In the genomic region with DNA sequence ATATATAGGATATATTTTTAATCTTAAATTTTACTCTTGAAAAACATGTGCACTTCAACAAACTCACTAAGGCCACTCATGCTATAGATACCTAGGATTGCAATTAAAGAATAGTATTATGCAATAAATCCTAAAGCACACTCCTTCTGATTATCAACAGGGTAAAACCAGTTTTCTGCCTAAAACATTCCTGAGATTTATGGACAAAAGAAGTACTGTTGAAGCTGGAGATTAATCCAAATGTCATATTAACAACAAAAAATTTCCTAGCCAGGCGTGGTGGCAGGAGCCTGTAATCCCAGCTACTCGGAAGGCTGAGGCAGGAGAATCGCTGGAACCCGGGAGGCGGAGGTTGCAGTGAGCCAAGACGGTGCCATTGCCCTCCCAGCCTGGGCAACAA, we compare ENCODE assay signal across 28 cellular contexts. TPM values are rescaled to one million over a fixed set of nuclear protein-coding genes. Genes with fewer than 3 reads are reported as not detected.
DNase-seq lines count a peak whose midpoint lies in the region; ATAC-seq, FAIRE-seq and TF ChIP-seq lines count a peak whose summit lies in the region.
"Had no signal": no experiment of that assay in that cellular context is flagged by ENCODE, and none has a peak within 500 bp of the region (broad histone marks: within the 10 kb centered on the region; RNA-seq: fewer than 3 reads in every experiment).

No MANE protein-coding gene starts in this region.

- H2AK5ac ChIP-seq in H1 (ENCODE audit: low read depth, low read length) = no peak overlapping the region

- H4K8ac ChIP-seq in H1 (ENCODE audit: extremely low read depth, insufficient read depth, low read length) = no peak overlapping the region

- no peaks in the 10 kb centered on the region for H3K9me3 ChIP-seq in A549
- no peaks in the 10 kb centered on the region for H3K9me3 ChIP-seq in SK-N-MC (ENCODE audit: low read depth, low read length)
- peaks cover 0 to 3% of the 10 kb centered on the region in 2 experiments; a peak in 2 of 4 replicates for H3K9me3 ChIP-seq in H1 (ENCODE audit: insufficient read depth in 2 of 2, low read depth in 1 of 2, low read length in 1 of 2)
- H3K9me3 ChIP-seq in HAP-1 = no peaks in the 10 kb centered on the region
- H3K9me3 ChIP-seq: BLaER1, MG63, SJCRH30 had no signal

- H2BK20ac ChIP-seq in H1 (ENCODE audit: low read length) = no peak overlapping the region

- H3K23ac ChIP-seq in H1 (ENCODE audit: insufficient read length) = no peak overlapping the region

- DNase-seq in A549 (ENCODE audit: low read depth in 1 of 2, low spot score in 1 of 2) = no peak
- no peak for DNase-seq in SK-N-MC (ENCODE audit: low read depth, low spot score)
- no peak for DNase-seq in H1 (ENCODE audit: low read depth in 1 of 2, low spot score in 2 of 2)
- peak; percentile 25 for DNase-seq in retinal pigment epithelial cell (ENCODE audit: low read depth)
- no peak for DNase-seq in SW480 (ENCODE audit: low spot score)
- no peak for DNase-seq in brain microvascular endothelial cell
- DNase-seq in HAP-1 (ENCODE audit: low spot score in 2 of 2) = no peak
- DNase-seq: 8988T; CD4-positive, CD25-positive, alpha-beta regulatory T cell; COR-L47; DMS53; GM23248; HCEC 1CT; KG1; MG63; NCI-H1105 treated with DMSO at 0.1 percent for 48 hours; NCI-H2029; NCI-H524 treated with DMSO at 0.1 percent for 48 hours; NCI-H774; PC-3; SJCRH30 had no signal

- POLR2A ChIA-PET in A549 (lab: Yijun Ruan, JAX) = no interaction called here
- POLR2A ChIA-PET in H1 (lab: Charles Lee; ENCODE audit: partially characterized antibody) = no interaction called here

- no peak overlapping the region for H4K91ac ChIP-seq in H1 (replicated peaks; ENCODE audit: insufficient read length, low read length)

- TF ChIP-seq POLR2A in A549 (IDR thresholded peaks at IDR 0.05; ENCODE audit: low read length) (no peak), H1 (IDR thresholded peaks at IDR 0.05; ENCODE audit: control extremely low read depth in 1 of 2, low read depth in 2 of 2, low read length in 2 of 2) (no peak)

- H3K4me1 ChIP-seq in A549 (peaks cover 5% of the 10 kb centered on the region; the same call in 2 of the 3 replicates), H1 (replicated peaks in 1 of 4; ENCODE audit: control insufficient read depth in 3 of 4, insufficient read depth in 4 of 4, low read length in 3 of 4) (peaks cover 0 to 3% (median 0%) of the 10 kb centered on the region in 4 experiments; a peak in 1 of 7 replicates), HAP-1 (peaks cover 12% of the 10 kb centered on the region)
- H3K4me1 ChIP-seq: BLaER1 had no signal

- H3K18ac ChIP-seq in H1 (ENCODE audit: extremely low read depth, low read length) = no peak overlapping the region

- H3K36me3 ChIP-seq in SK-N-MC (ENCODE audit: insufficient read depth, low read length) = peaks cover 20% of the 10 kb centered on the region
- peaks cover 0 to 15% (median 2%) of the 10 kb centered on the region in 4 experiments; a peak in 3 of 8 replicates for H3K36me3 ChIP-seq in H1 (ENCODE audit: control insufficient read depth in 2 of 4, insufficient read depth in 4 of 4, low read length in 3 of 4)
- peaks cover 15% of the 10 kb centered on the region for H3K36me3 ChIP-seq in brain microvascular endothelial cell (replicated peaks)
- 0 out of 2 replicates have a peak, but pooled peaks cover 3% of the 10 kb centered on the region for H3K36me3 ChIP-seq in HAP-1 (replicated peaks)

- H3K4me3 ChIP-seq in A549 = no peak overlapping the region
- no peak overlapping the region for H3K4me3 ChIP-seq in SK-N-MC
- no peak overlapping the region for H3K4me3 ChIP-seq in H1 (ENCODE audit: extremely low read depth in 1 of 4, insufficient read depth in 2 of 4, low read depth in 3 of 4, low read length in 4 of 4)
- H3K4me3 ChIP-seq in retinal pigment epithelial cell (ENCODE audit: low read length) = no peak overlapping the region
- no peak overlapping the region for H3K4me3 ChIP-seq in brain microvascular endothelial cell (ENCODE audit: low read depth, low read length)
- no peak overlapping the region for H3K4me3 ChIP-seq in HAP-1
- H3K4me3 ChIP-seq: BLaER1, GM23248, MG63, SJCRH30 had no signal

- H4K5ac ChIP-seq in H1 (ENCODE audit: insufficient read length, low read depth, low read length) = no peak overlapping the region

- no peak overlapping the region for H3K56ac ChIP-seq in H1 (replicated peaks; ENCODE audit: insufficient read length, low read depth, low read length)

- no peak overlapping the region for H2BK12ac ChIP-seq in H1 (ENCODE audit: low read depth, low read length)

- TF ChIP-seq CTCF in A549 (IDR thresholded peaks at IDR 0.05) = no peak
- no peak for TF ChIP-seq CTCF in H1 (IDR thresholded peaks at IDR 0.05; ENCODE audit: control extremely low read depth in 1 of 3, insufficient read depth in 1 of 3, low read depth in 1 of 3, low read length in 3 of 3)
- no peak for TF ChIP-seq CTCF in retinal pigment epithelial cell (conservative IDR thresholded peaks at IDR 0.05; ENCODE audit: low read depth, low read length)
- TF ChIP-seq CTCF in brain microvascular endothelial cell (IDR thresholded peaks at IDR 0.05; ENCODE audit: low read depth, low read length, missing control alignments) = no peak

- no peak overlapping the region for H3K4me2 ChIP-seq in A549
- H3K4me2 ChIP-seq in H1 (ENCODE audit: insufficient read depth in 1 of 2, low read depth in 2 of 2, low read length in 2 of 2) = no peak overlapping the region
- H3K4me2 ChIP-seq: BLaER1 had no signal

- TF ChIP-seq RAD21 in A549 (conservative IDR thresholded peaks at IDR 0.05 in 1 of 2, IDR thresholded peaks at IDR 0.05 in 1 of 2) = no peak
- no peak for TF ChIP-seq RAD21 in H1 (IDR thresholded peaks at IDR 0.05 in 1 of 2, conservative IDR thresholded peaks at IDR 0.05 in 1 of 2; ENCODE audit: low read depth in 2 of 2, low read length in 2 of 2)

- CTCF ChIA-PET in A549 (lab: Yijun Ruan, JAX) (no interaction called here), H1 (lab: Charles Lee; ENCODE audit: partially characterized antibody) (no interaction called here)

- ATAC-seq in A549 (no peak), GM19023 (IDR thresholded peaks at IDR 0.05; ENCODE audit: unreplicated experiment) (no peak)
- ATAC-seq: PC-3, Right ventricle myocardium inferior had no signal

- no peak overlapping the region for H3K9ac ChIP-seq in SK-N-MC (ENCODE audit: insufficient read length)
- no peak overlapping the region for H3K9ac ChIP-seq in H1 (replicated peaks in 1 of 4; ENCODE audit: extremely low read depth in 1 of 4, low read depth in 3 of 4, low read length in 3 of 4)
- H3K9ac ChIP-seq: BLaER1, GM23248 had no signal

- no peak overlapping the region for H2BK15ac ChIP-seq in H1 (ENCODE audit: low read length)

- H2AFZ ChIP-seq in H1 (ENCODE audit: low read length) = no peak overlapping the region
- H2AFZ ChIP-seq: GM23248 had no signal

- H3K4ac ChIP-seq in H1 (replicated peaks; ENCODE audit: insufficient read length, low read depth, low read length) = no peak overlapping the region

- in situ Hi-C loops in brain microvascular endothelial cell (cut with HindIII; ENCODE audit: low pct_ligation_motif_present, low sequenced_read_pairs) = no loop called here
- in situ Hi-C loops in HAP-1 (cut with MboI; ENCODE audit: low sequenced_read_pairs) = loop anchor here (25.0 kb wide), 1 partner anchor 531 kb away; no protein-coding TSS in a partner anchor

- no peaks in the 10 kb centered on the region for H3K79me1 ChIP-seq in H1 (ENCODE audit: low read depth, low read length)

- no peak for TF ChIP-seq EP300 in A549 (IDR thresholded peaks at IDR 0.05)
- TF ChIP-seq EP300 in H1 (IDR thresholded peaks at IDR 0.05; ENCODE audit: borderline replicate concordance in 1 of 2, low read depth in 2 of 2, low read length in 2 of 2) = no peak

- FAIRE-seq in A549 (lab: Jason Lieb, UNC) = no peak
- no peak for FAIRE-seq in H1 (lab: Jason Lieb, UNC)
- FAIRE-seq: GM18507, HTR-8/SVneo had no signal

- over 99% methylated on average over 6 of the region's 6 CpGs for WGBS in A549 (ENCODE audit: missing lambda C conversion rate)
- WGBS in H1 (ENCODE audit: extremely low coverage in 1 of 2, insufficient coverage in 1 of 2, insufficient read length in 1 of 2, insufficient replicate concordance in 2 of 2, low coverage in 1 of 2, low lambda C conversion rate in 2 of 2, missing lambda C conversion rate in 1 of 2), 2 experiments = 95% methylated on average over 6 of the region's 6 CpGs; no CpG with 5 or more reads in 1 of the 2 experiments

- no peaks in the 10 kb centered on the region for H3K27me3 ChIP-seq in H1 (replicated peaks in 1 of 4; ENCODE audit: control insufficient read depth in 3 of 4, extremely low read depth in 1 of 4, insufficient read depth in 3 of 4, low read length in 3 of 4)
- no peaks in the 10 kb centered on the region for H3K27me3 ChIP-seq in brain microvascular endothelial cell (replicated peaks)
- no peaks in the 10 kb centered on the region for H3K27me3 ChIP-seq in HAP-1 (ENCODE audit: low read depth)
- H3K27me3 ChIP-seq: BLaER1, MG63, SJCRH30 had no signal

- H3K14ac ChIP-seq in H1 (ENCODE audit: insufficient read length) = no peak overlapping the region

- H3K79me2 ChIP-seq in H1 (ENCODE audit: control insufficient read depth in 1 of 2, insufficient read depth in 2 of 2, low read length in 2 of 2) = no peaks in the 10 kb centered on the region

- H3K27ac ChIP-seq in A549 = no peak overlapping the region
- peak overlapping the region; percentile 94; the same call in 1 of the 2 replicates for H3K27ac ChIP-seq in SK-N-MC
- no peak overlapping the region for H3K27ac ChIP-seq in H1 (ENCODE audit: low read depth, low read length)
- no peak overlapping the region for H3K27ac ChIP-seq in brain microvascular endothelial cell
- H3K27ac ChIP-seq: BLaER1, SJCRH30 had no signal

- no peak overlapping the region for H2BK5ac ChIP-seq in H1 (ENCODE audit: low read depth, low read length)

- H4K20me1 ChIP-seq in H1 (replicated peaks in 1 of 2; ENCODE audit: control insufficient read depth in 1 of 2, insufficient read depth in 2 of 2, low read length in 2 of 2) = no peaks in the 10 kb centered on the region
- H4K20me1 ChIP-seq: BLaER1 had no signal

- no peaks in the 10 kb centered on the region for H3K23me2 ChIP-seq in H1 (ENCODE audit: low read depth, low read length)

- H2BK120ac ChIP-seq in H1 (replicated peaks; ENCODE audit: low read depth, low read length) = no peak overlapping the region

RNA-seq across cellular contexts. Expression of a gene that starts 21.4 kb away (rescaled TPM):
- polyA plus RNA-seq in A549 (2011; rRNA removed) (0.10 and 0.26 TPM in 2 replicates), A549 (2017; fragmentation: RNase III; extraction: RNeasy Plus Mini Kit Qiagen cat#74134 plus additional on column Dnase treatment) (0.10 TPM in 1 of 3 replicates, not detected in the others), H1 (2011; rRNA removed) (0.06 and 0.08 TPM in 2 replicates)
- 0.04 TPM in 1 of 2 replicates, not detected in the other for polyA plus RNA-seq in A549 (2012; cell fraction: cytosol; rRNA removed)
- polyA plus RNA-seq in A549 (2012; cell fraction: nucleus; rRNA removed) = not detected in 2 replicates
- not detected in 2 replicates for polyA minus RNA-seq in A549 (2011; rRNA and poly(A)+ RNA removed)
- not detected in 2 replicates for total RNA-seq in H1 (2021; fragmentation: NEBNext Ultra II Directional; extraction: Animal tissue kit (Norgen Biotek cat#: 25700))
- not detected for polyA plus RNA-seq in H1 (2011; cell fraction: cytosol; rRNA removed)
- not detected for polyA plus RNA-seq in H1 (2011; cell fraction: nucleus; rRNA removed)
- polyA plus RNA-seq in H1 (2012, experiment 1 of 2) = not detected in 4 replicates
- polyA plus RNA-seq in H1 (2012, experiment 2 of 2) = not detected
- 0.16 TPM for polyA plus RNA-seq in H1 (2013, experiment 1 of 2)
- 0.07 TPM for polyA plus RNA-seq in H1 (2013, experiment 2 of 2)
- not detected in 2 replicates for polyA minus RNA-seq in H1 (2011; rRNA and poly(A)+ RNA removed)
- polyA minus RNA-seq in H1 (2011; cell fraction: cytosol; rRNA and poly(A)+ RNA removed) = not detected
- not detected for polyA minus RNA-seq in H1 (2011; cell fraction: nucleus; rRNA and poly(A)+ RNA removed)
- total RNA-seq: CD4-positive, CD25-positive, alpha-beta regulatory T cell; Daoy; G401; GM23248; PC-3; Right ventricle myocardium inferior; SJCRH30 had no signal
- polyA plus RNA-seq: CD4-positive, CD25-positive, alpha-beta regulatory T cell; GM23248 had no signal

RNA-seq across cellular contexts. Expression of a gene that starts 51.8 kb away (rescaled TPM):
- polyA plus RNA-seq in A549 (2011; rRNA removed) (52.2 and 70.6 TPM in 2 replicates), A549 (2017; fragmentation: RNase III; extraction: RNeasy Plus Mini Kit Qiagen cat#74134 plus additional on column Dnase treatment) (33.5 to 35.7 TPM (median 35.4 TPM) in 3 replicates), H1 (2011; rRNA removed) (22.3 and 29.6 TPM in 2 replicates)
- polyA plus RNA-seq in A549 (2012; cell fraction: cytosol; rRNA removed) = 14.0 and 14.6 TPM in 2 replicates
- 8.7 and 11.6 TPM in 2 replicates for polyA plus RNA-seq in A549 (2012; cell fraction: nucleus; rRNA removed)
- polyA minus RNA-seq in A549 (2011; rRNA and poly(A)+ RNA removed) = 51.7 and 54.5 TPM in 2 replicates
- 109 and 112 TPM in 2 replicates for total RNA-seq in H1 (2021; fragmentation: NEBNext Ultra II Directional; extraction: Animal tissue kit (Norgen Biotek cat#: 25700))
- 41.9 TPM for polyA plus RNA-seq in H1 (2011; cell fraction: cytosol; rRNA removed)
- 32.1 TPM for polyA plus RNA-seq in H1 (2011; cell fraction: nucleus; rRNA removed)
- polyA plus RNA-seq in H1 (2012, experiment 1 of 2) = 67.3 to 78.5 TPM (median 75.3 TPM) in 4 replicates
- polyA plus RNA-seq in H1 (2012, experiment 2 of 2) = 3.0 TPM
- 47.6 TPM for polyA plus RNA-seq in H1 (2013, experiment 1 of 2)
- 47.9 TPM for polyA plus RNA-seq in H1 (2013, experiment 2 of 2)
- 84.2 and 123 TPM in 2 replicates for polyA minus RNA-seq in H1 (2011; rRNA and poly(A)+ RNA removed)
- 74.0 TPM for polyA minus RNA-seq in H1 (2011; cell fraction: cytosol; rRNA and poly(A)+ RNA removed)
- polyA minus RNA-seq in H1 (2011; cell fraction: nucleus; rRNA and poly(A)+ RNA removed) = 88.5 TPM
